ENCODE assay signal across 1 cellular context in genomic region chr11:12123177-12123576, GRCh38.
TF ChIP-seq lines count a peak whose summit lies in the region.

No MANE protein-coding gene starts in this region.

TF ChIP-seq in GM23338, 12 proteins besides CTCF, POLR2A, EP300 and RAD21:
- TF ChIP-seq, protein P1, sequence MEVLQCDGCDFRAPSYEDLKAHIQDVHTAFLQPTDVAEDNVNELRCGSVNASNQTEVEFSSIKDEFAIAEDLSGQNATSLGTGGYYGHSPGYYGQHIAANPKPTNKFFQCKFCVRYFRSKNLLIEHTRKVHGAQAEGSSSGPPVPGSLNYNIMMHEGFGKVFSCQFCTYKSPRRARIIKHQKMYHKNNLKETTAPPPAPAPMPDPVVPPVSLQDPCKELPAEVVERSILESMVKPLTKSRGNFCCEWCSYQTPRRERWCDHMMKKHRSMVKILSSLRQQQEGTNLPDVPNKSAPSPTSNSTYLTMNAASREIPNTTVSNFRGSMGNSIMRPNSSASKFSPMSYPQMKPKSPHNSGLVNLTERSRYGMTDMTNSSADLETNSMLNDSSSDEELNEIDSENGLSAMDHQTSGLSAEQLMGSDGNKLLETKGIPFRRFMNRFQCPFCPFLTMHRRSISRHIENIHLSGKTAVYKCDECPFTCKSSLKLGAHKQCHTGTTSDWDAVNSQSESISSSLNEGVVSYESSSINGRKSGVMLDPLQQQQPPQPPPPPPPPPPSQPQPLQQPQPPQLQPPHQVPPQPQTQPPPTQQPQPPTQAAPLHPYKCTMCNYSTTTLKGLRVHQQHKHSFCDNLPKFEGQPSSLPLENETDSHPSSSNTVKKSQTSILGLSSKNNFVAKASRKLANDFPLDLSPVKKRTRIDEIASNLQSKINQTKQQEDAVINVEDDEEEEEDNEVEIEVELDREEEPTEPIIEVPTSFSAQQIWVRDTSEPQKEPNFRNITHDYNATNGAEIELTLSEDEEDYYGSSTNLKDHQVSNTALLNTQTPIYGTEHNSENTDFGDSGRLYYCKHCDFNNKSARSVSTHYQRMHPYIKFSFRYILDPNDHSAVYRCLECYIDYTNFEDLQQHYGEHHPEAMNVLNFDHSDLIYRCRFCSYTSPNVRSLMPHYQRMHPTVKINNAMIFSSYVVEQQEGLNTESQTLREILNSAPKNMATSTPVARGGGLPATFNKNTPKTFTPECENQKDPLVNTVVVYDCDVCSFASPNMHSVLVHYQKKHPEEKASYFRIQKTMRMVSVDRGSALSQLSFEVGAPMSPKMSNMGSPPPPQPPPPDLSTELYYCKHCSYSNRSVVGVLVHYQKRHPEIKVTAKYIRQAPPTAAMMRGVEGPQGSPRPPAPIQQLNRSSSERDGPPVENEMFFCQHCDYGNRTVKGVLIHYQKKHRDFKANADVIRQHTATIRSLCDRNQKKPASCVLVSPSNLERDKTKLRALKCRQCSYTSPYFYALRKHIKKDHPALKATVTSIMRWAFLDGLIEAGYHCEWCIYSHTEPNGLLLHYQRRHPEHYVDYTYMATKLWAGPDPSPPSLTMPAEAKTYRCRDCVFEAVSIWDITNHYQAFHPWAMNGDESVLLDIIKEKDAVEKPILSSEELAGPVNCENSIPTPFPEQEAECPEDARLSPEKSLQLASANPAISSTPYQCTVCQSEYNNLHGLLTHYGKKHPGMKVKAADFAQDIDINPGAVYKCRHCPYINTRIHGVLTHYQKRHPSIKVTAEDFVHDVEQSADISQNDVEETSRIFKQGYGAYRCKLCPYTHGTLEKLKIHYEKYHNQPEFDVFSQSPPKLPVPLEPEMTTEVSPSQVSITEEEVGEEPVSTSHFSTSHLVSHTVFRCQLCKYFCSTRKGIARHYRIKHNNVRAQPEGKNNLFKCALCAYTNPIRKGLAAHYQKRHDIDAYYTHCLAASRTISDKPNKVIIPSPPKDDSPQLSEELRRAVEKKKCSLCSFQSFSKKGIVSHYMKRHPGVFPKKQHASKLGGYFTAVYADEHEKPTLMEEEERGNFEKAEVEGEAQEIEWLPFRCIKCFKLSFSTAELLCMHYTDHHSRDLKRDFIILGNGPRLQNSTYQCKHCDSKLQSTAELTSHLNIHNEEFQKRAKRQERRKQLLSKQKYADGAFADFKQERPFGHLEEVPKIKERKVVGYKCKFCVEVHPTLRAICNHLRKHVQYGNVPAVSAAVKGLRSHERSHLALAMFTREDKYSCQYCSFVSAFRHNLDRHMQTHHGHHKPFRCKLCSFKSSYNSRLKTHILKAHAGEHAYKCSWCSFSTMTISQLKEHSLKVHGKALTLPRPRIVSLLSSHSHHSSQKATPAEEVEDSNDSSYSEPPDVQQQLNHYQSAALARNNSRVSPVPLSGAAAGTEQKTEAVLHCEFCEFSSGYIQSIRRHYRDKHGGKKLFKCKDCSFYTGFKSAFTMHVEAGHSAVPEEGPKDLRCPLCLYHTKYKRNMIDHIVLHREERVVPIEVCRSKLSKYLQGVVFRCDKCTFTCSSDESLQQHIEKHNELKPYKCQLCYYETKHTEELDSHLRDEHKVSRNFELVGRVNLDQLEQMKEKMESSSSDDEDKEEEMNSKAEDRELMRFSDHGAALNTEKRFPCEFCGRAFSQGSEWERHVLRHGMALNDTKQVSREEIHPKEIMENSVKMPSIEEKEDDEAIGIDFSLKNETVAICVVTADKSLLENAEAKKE (CRISPR knock-in tag; IDR thresholded peaks at IDR 0.05), result no peak
- TF ChIP-seq, protein P2, sequence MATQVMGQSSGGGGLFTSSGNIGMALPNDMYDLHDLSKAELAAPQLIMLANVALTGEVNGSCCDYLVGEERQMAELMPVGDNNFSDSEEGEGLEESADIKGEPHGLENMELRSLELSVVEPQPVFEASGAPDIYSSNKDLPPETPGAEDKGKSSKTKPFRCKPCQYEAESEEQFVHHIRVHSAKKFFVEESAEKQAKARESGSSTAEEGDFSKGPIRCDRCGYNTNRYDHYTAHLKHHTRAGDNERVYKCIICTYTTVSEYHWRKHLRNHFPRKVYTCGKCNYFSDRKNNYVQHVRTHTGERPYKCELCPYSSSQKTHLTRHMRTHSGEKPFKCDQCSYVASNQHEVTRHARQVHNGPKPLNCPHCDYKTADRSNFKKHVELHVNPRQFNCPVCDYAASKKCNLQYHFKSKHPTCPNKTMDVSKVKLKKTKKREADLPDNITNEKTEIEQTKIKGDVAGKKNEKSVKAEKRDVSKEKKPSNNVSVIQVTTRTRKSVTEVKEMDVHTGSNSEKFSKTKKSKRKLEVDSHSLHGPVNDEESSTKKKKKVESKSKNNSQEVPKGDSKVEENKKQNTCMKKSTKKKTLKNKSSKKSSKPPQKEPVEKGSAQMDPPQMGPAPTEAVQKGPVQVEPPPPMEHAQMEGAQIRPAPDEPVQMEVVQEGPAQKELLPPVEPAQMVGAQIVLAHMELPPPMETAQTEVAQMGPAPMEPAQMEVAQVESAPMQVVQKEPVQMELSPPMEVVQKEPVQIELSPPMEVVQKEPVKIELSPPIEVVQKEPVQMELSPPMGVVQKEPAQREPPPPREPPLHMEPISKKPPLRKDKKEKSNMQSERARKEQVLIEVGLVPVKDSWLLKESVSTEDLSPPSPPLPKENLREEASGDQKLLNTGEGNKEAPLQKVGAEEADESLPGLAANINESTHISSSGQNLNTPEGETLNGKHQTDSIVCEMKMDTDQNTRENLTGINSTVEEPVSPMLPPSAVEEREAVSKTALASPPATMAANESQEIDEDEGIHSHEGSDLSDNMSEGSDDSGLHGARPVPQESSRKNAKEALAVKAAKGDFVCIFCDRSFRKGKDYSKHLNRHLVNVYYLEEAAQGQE (IDR thresholded peaks at IDR 0.05; ENCODE audit: unreplicated experiment), result no peak
- TF ChIP-seq ZNF331 (CRISPR knock-in tag; IDR thresholded peaks at IDR 0.05; ENCODE audit: low read depth) (no peak), STAT1 (IDR thresholded peaks at IDR 0.05; ENCODE audit: unreplicated experiment) (no peak)
TF ChIP-seq in GM23338: peak in this region for 0.
